Comparison of ENCODE assay signal across 16 cellular contexts in the genomic region with DNA sequence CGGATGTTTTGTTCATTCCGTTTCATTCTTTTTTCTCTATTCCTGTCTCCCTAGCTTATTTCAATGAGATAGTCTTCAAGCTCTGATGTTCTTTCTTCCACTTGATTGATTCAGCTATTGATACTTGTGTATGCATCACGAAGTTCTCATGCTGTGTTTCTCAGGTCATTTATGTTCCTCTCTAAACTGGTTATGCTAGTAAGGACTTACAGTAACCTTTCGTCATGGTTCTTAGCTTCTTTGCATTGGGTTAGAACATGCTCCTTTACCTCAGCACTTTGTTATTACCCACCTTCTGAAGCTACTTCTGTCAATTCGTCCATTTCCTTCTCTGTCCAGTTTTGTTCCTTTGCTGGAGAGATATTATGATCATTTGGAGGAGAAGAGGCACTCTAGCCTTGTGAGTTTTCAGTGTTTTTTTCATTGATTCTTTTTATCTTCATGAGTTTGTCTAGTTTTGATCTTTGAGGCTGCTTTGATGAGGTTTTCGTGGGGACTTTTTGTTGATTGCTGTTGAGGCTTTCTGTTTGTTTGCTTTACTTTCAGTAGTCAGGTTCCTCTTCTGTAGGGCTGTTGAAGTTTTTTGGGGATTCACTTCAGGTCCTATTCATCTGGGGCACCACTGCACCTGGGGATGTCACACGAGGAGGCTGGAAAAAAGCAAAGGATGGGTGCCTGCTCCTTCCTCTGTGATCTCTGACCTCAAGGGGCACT.
"Had no signal": no experiment of that assay in that cellular context is flagged by ENCODE, and none has a peak within 500 bp of the region (broad histone marks: within the 10 kb centered on the region; RNA-seq: fewer than 3 reads in every experiment).

No MANE protein-coding gene starts in this region.

- H3K27me3 ChIP-seq: dorsolateral prefrontal cortex, heart right ventricle had no signal

- FAIRE-seq: frontal cortex had no signal

- H3K4me3 ChIP-seq: dorsolateral prefrontal cortex, heart right ventricle, skin epidermis had no signal

- H3K36me3 ChIP-seq: heart right ventricle had no signal

- H3K4me1 ChIP-seq: heart right ventricle had no signal

- ATAC-seq: esophagus mucosa; heart right ventricle; left lobe of liver; naive thymus-derived CD4-positive, alpha-beta T cell; sciatic nerve had no signal

- DNase-seq: cortex of kidney; dorsolateral prefrontal cortex; effector CD8-positive, alpha-beta T cell; heart right ventricle; hypothalamus; islet precursor cell; mammary epithelial cell; naive thymus-derived CD4-positive, alpha-beta T cell; nephron progenitor cell; stimulated activated naive CD4-positive, alpha-beta T cell treated with Interleukin-2 at 50 U/mL for 16 hours; trophoblast cell had no signal

- H3K27ac ChIP-seq: dorsolateral prefrontal cortex, heart right ventricle, skin epidermis had no signal
